Comparison of ENCODE assay signal across 7 cellular contexts in the genomic region with DNA sequence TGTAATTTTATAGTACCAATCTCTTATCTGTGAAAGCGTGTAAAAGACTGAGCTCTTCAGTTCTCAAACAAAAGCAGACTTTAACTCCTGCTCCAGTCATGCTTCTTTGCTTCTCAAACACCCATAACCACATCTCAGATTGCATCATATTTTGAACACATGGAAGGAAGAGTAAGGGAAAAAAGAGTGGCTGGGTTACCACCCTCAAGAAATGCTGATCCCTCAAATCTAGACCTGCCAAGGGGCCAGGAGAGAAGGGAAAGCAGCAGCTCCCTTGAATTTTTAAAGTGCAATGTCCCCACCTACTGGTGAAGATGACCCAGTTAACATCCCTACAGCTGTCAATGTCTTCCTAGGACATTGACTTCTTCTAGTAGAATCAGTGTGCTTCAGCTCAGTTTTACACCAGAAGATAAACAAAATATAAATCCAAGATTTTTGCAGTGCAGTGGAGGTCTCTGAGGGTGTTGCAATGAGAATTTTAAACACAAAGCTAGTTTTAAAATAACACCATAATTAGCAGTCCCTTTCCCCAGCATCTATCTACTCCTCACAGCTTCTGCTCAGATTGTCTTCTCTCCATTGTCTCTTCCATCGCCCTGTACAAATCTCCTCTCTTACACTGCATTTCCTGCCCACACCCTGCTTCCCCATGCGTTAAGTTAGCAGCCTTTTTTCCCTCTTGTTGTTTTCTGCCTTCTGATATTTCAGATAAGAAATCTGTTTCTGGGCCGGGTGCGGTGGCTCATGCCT. TPM values are rescaled to one million over a fixed set of nuclear protein-coding genes. Genes with fewer than 3 reads are reported as not detected.
DNase-seq lines count a peak whose midpoint lies in the region; ATAC-seq and TF ChIP-seq lines count a peak whose summit lies in the region.

No MANE protein-coding gene starts in this region.

- peaks cover 3% of the 10 kb centered on the region for H3K9me3 Mint-ChIP-seq in stimulated activated effector memory CD8-positive, alpha-beta T cell treated with anti-CD3 and anti-CD28 coated beads, Interleukin-12 subunit alpha, Interleukin-12 subunit beta, amount 100 ng/mL, for 72 hours

- 22 to 24% methylated on average over 5 of the region's 5 CpGs for WGBS in body of pancreas, 2 donors

- H3K36me3 Mint-ChIP-seq in stimulated activated effector memory CD8-positive, alpha-beta T cell treated with anti-CD3 and anti-CD28 coated beads, Interleukin-12 subunit alpha, Interleukin-12 subunit beta, amount 100 ng/mL, for 72 hours: no peaks in the 10 kb centered on the region

- DNase-seq in DMS79 treated with DMSO at 0.1 percent for 48 hours (lab: John Stamatoyannopoulos, UW): peak; percentile 92
- peak; percentile 36 for DNase-seq in HK-2 (ENCODE audit: unreplicated experiment)
- peak; percentile 52 for DNase-seq in NOMO-1 treated with dmso at 0.1 percent for 144 hours (lab: John Stamatoyannopoulos, UW; ENCODE audit: unreplicated experiment)
- peak in 3 of 4 donors; percentile 15 to 68 (median 23) for DNase-seq in body of pancreas
- peak; percentile 75 for DNase-seq in iPS-NIHi7 (ENCODE audit: extremely low spot score)
- no peak for DNase-seq in stimulated activated effector memory CD8-positive, alpha-beta T cell treated with anti-CD3 and anti-CD28 coated beads, Interleukin-12 subunit alpha, Interleukin-12 subunit beta, amount 100 ng/mL, for 72 hours (ENCODE audit: low spot score in 2 of 2)

- ATAC-seq in body of pancreas (no peak), GM19455 (IDR thresholded peaks at IDR 0.05; ENCODE audit: unreplicated experiment) (no peak)
- peak; percentile 72 for ATAC-seq in stimulated activated effector memory CD8-positive, alpha-beta T cell treated with anti-CD3 and anti-CD28 coated beads, Interleukin-12 subunit alpha, Interleukin-12 subunit beta, amount 100 ng/mL, for 72 hours

- no peak overlapping the region for H3K4me3 Mint-ChIP-seq in stimulated activated effector memory CD8-positive, alpha-beta T cell treated with anti-CD3 and anti-CD28 coated beads, Interleukin-12 subunit alpha, Interleukin-12 subunit beta, amount 100 ng/mL, for 72 hours

- no peaks in the 10 kb centered on the region for H3K4me1 Mint-ChIP-seq in stimulated activated effector memory CD8-positive, alpha-beta T cell treated with anti-CD3 and anti-CD28 coated beads, Interleukin-12 subunit alpha, Interleukin-12 subunit beta, amount 100 ng/mL, for 72 hours

- no peak for TF ChIP-seq POLR2A in body of pancreas (IDR thresholded peaks at IDR 0.05)

- H3K36me3 ChIP-seq in body of pancreas (replicated peaks in 1 of 2; ENCODE audit: insufficient read depth in 1 of 2, low read depth in 2 of 2): no peaks in the 10 kb centered on the region

- H3K4me3 ChIP-seq in body of pancreas: no peak overlapping the region

- H3K9me3 ChIP-seq in body of pancreas: no peaks in the 10 kb centered on the region

- H3K27me3 ChIP-seq in body of pancreas: no peaks in the 10 kb centered on the region

- H3K27ac ChIP-seq in body of pancreas: no peak overlapping the region

- H3K4me1 ChIP-seq in body of pancreas: no peaks in the 10 kb centered on the region

- TF ChIP-seq CTCF in body of pancreas (IDR thresholded peaks at IDR 0.05): peak in 6 of 7 experiments; percentile 18 to 52 (median 33)

- no peak overlapping the region for H3K27ac Mint-ChIP-seq in stimulated activated effector memory CD8-positive, alpha-beta T cell treated with anti-CD3 and anti-CD28 coated beads, Interleukin-12 subunit alpha, Interleukin-12 subunit beta, amount 100 ng/mL, for 72 hours

- intact Hi-C loops in body of pancreas (cut with DNase I): no loop called here

RNA-seq across cellular contexts. Expression of a gene that starts 22.6 kb away (rescaled TPM):
- total RNA-seq in body of pancreas: not detected

RNA-seq across cellular contexts. Expression of a gene that starts 30.8 kb away (rescaled TPM):
- total RNA-seq in body of pancreas: not detected

RNA-seq across cellular contexts. Expression of a gene that starts 44.8 kb away (rescaled TPM):
- not detected for total RNA-seq in body of pancreas

RNA-seq across cellular contexts. Expression of a gene that starts 52.6 kb away (rescaled TPM):
- 10 to 100 TPM in 1 of 2 donors, 1 to 10 TPM in 1; 5.2 to 13.8 TPM for total RNA-seq in body of pancreas

RNA-seq across cellular contexts. Expression of a gene that starts 57.9 kb away (rescaled TPM):
- 10 to 100 TPM in 1 of 2 donors, 1 to 10 TPM in 1; 9.9 to 24.1 TPM for total RNA-seq in body of pancreas

Comparison
In these comparisons a context has a peak if more than half of its experiments do, and no peak if none do; other contexts are left out.
1. DNase-seq: peak in DMS79 treated with DMSO at 0.1 percent for 48 hours (single experiment), HK-2 (single experiment), NOMO-1 treated with dmso at 0.1 percent for 144 hours (single experiment), body of pancreas (3 of 4) and iPS-NIHi7 (single experiment); none in stimulated activated effector memory CD8-positive, alpha-beta T cell treated with anti-CD3 and anti-CD28 coated beads, Interleukin-12 subunit alpha, Interleukin-12 subunit beta, amount 100 ng/mL, for 72 hours (0 of 2).